ENCODE assay signal across 8 cellular contexts in genomic region chr5:132012385-132013005, GRCh38. TPM values are rescaled to one million over a fixed set of nuclear protein-coding genes. Genes with fewer than 3 reads are reported as not detected.
DNase-seq lines count a peak whose midpoint lies in the region; ATAC-seq, FAIRE-seq and TF ChIP-seq lines count a peak whose summit lies in the region.

No MANE protein-coding gene starts in this region.

- H3K27ac ChIP-seq in spleen = no peak overlapping the region

- H3K27ac Mint-ChIP-seq in activated naive CD8-positive, alpha-beta T cell treated with anti-CD3 and anti-CD28 coated beads for 36 hours = no peak overlapping the region

- H3K9me3 Mint-ChIP-seq in activated naive CD8-positive, alpha-beta T cell treated with anti-CD3 and anti-CD28 coated beads for 36 hours = no peaks in the 10 kb centered on the region

- H3K36me3 ChIP-seq in spleen = no peaks in the 10 kb centered on the region

- peaks cover 0 to 28% (median 19%) of the 10 kb centered on the region in 6 donors for H3K4me1 ChIP-seq in spleen

- H3K4me3 Mint-ChIP-seq in activated naive CD8-positive, alpha-beta T cell treated with anti-CD3 and anti-CD28 coated beads for 36 hours = peak overlapping the region; percentile 43

- H3K36me3 Mint-ChIP-seq in activated naive CD8-positive, alpha-beta T cell treated with anti-CD3 and anti-CD28 coated beads for 36 hours = no peaks in the 10 kb centered on the region

- TF ChIP-seq CTCF in spleen (IDR thresholded peaks at IDR 0.05 in 8 of 11, conservative IDR thresholded peaks at IDR 0.05 in 3 of 11) = no peak

- intact Hi-C loops in spleen (cut with DNase I; ENCODE audit: low total_unique reads) = loop anchor here (5.0 kb wide), 1 partner anchor 425 kb away; no protein-coding TSS in a partner anchor

- ATAC-seq in HG02973 (IDR thresholded peaks at IDR 0.05; ENCODE audit: unreplicated experiment) (no peak), GM19452 (IDR thresholded peaks at IDR 0.05; ENCODE audit: unreplicated experiment) (no peak)

- WGBS in spleen, 5 donors = 36 to 54% (median 44%) methylated on average over 7 of the region's 7 CpGs

- H3K9me3 ChIP-seq in spleen = no peaks in the 10 kb centered on the region

- DNase-seq in stimulated activated CD4-positive, alpha-beta T cell treated with anti-CD3 and anti-CD28 coated beads, Interleukin-4, amount 100 ng/mL, for 1 hour = peak; percentile 23
- no peak for DNase-seq in stimulated activated CD4-positive, alpha-beta T cell treated with anti-CD3 and anti-CD28 coated beads, Interleukin-12 subunit alpha, Interleukin-12 subunit beta, amount 100 ng/mL, for 4 hours
- DNase-seq in activated naive CD8-positive, alpha-beta T cell treated with anti-CD3 and anti-CD28 coated beads for 36 hours = peak; percentile 48
- DNase-seq in hepatic stellate cell (ENCODE audit: low spot score) (peak; percentile 70), spleen (peak; percentile 69), GM19239 (ENCODE audit: insufficient read length, low spot score) (no peak)

- H3K27me3 Mint-ChIP-seq in activated naive CD8-positive, alpha-beta T cell treated with anti-CD3 and anti-CD28 coated beads for 36 hours = peaks cover 67% of the 10 kb centered on the region

- H3K4me1 Mint-ChIP-seq in activated naive CD8-positive, alpha-beta T cell treated with anti-CD3 and anti-CD28 coated beads for 36 hours = peaks cover 26% of the 10 kb centered on the region

- no peak for TF ChIP-seq POLR2A in spleen (IDR thresholded peaks at IDR 0.05)

- FAIRE-seq in GM19239 (lab: Jason Lieb, UNC) = no peak

- H3K4me3 ChIP-seq in spleen = peak overlapping the region in 1 of 8 donors; percentile 80

- peaks cover 5 to 82% (median 23%) of the 10 kb centered on the region in 7 donors for H3K27me3 ChIP-seq in spleen (replicated peaks in 1 of 7)

RNA-seq across cellular contexts. Expression of gene ACSL6, which starts 1.0 kb away (rescaled TPM):
- 1 to 10 TPM; 4.6 to 5.8 TPM for total RNA-seq in activated naive CD8-positive, alpha-beta T cell treated with anti-CD3 and anti-CD28 coated beads for 36 hours
- total RNA-seq in spleen = 10 to 100 TPM in 1 of 7 donors, 1 to 10 TPM in 6; 3.1 to 18.4 (median 4.6) TPM
- polyA plus RNA-seq in spleen = 1 to 10 TPM in 2 of 3 donors, under 1 TPM in 1; 0.76 to 1.3 (median 1.3) TPM

RNA-seq across cellular contexts. Expression of gene IL3, which starts 48.0 kb away (rescaled TPM):
- under 1 TPM; 0.20 to 0.49 TPM for total RNA-seq in activated naive CD8-positive, alpha-beta T cell treated with anti-CD3 and anti-CD28 coated beads for 36 hours
- total RNA-seq in spleen = not detected
- not detected for polyA plus RNA-seq in spleen

Comparison
In these comparisons a context has a peak if more than half of its experiments do, and no peak if none do; other contexts are left out.
1. DNase-seq: peak in stimulated activated CD4-positive, alpha-beta T cell treated with anti-CD3 and anti-CD28 coated beads, Interleukin-4, amount 100 ng/mL, for 1 hour (single experiment), activated naive CD8-positive, alpha-beta T cell treated with anti-CD3 and anti-CD28 coated beads for 36 hours (single experiment), hepatic stellate cell (single experiment) and spleen (single experiment); none in stimulated activated CD4-positive, alpha-beta T cell treated with anti-CD3 and anti-CD28 coated beads, Interleukin-12 subunit alpha, Interleukin-12 subunit beta, amount 100 ng/mL, for 4 hours (single experiment) and GM19239 (single experiment).